18 cellular contexts compared by ENCODE assay signal in the genomic region with DNA sequence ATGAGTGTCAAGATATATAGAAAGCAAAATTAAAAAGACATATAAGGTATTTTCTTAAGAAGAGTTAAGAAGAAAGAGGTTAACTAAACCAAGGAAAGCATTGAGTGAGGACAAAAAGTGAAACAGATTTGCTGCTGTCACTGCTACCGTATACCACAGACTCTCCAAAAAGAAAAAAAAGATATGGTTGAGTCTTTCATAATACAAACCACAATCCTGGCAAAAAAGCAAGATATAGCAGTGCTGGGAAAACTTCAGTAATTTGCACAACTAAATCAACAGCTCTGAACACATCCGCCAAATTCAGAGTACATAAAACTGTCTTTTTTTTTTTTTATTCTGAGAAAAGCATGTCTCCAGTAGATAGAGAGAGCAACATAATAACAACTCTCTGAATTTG.
DNase-seq lines count a peak whose midpoint lies in the region; ATAC-seq and TF ChIP-seq lines count a peak whose summit lies in the region.
"Had no signal": no experiment of that assay in that cellular context is flagged by ENCODE, and none has a peak within 500 bp of the region (broad histone marks: within the 10 kb centered on the region; RNA-seq: fewer than 3 reads in every experiment).

No MANE protein-coding gene starts in this region.

- H3K79me2 ChIP-seq in DND-41 (ENCODE audit: insufficient read depth, low read length) = no peaks in the 10 kb centered on the region

- peaks cover 0 to 23% (median 4%) of the 10 kb centered on the region in 9 donors for H3K9me3 Mint-ChIP-seq in naive thymus-derived CD8-positive, alpha-beta T cell
- H3K9me3 Mint-ChIP-seq: activated CD4-positive, alpha-beta memory T cell treated with anti-CD3 and anti-CD28 coated beads, Interleukin-2, amount 10 ng/mL, durations not matched to agents 7 days and 5 days; immature natural killer cell had no signal

- peaks cover 15% of the 10 kb centered on the region for H3K4me1 ChIP-seq in DND-41 (ENCODE audit: insufficient read depth, low read length)
- H3K4me1 ChIP-seq: uterus had no signal

- no peaks in the 10 kb centered on the region for H3K36me3 Mint-ChIP-seq in naive thymus-derived CD8-positive, alpha-beta T cell
- H3K36me3 Mint-ChIP-seq: CD14-positive monocyte, immature natural killer cell had no signal

- peak; percentile 9 for DNase-seq in DND-41
- DNase-seq in MV-4-11 (lab: John Stamatoyannopoulos, UW) = peak; percentile 51
- DNase-seq in choroid plexus epithelial cell (ENCODE audit: low read depth) = peak; percentile 91
- peak in 2 of 10 donors; percentile 2 to 8 for DNase-seq in naive thymus-derived CD8-positive, alpha-beta T cell
- DNase-seq in stimulated activated CD4-positive, alpha-beta T cell treated with anti-CD3 and anti-CD28 coated beads, Interleukin-4, amount 100 ng/mL, for 24 hours = no peak
- no peak for DNase-seq in activated CD4-positive, CD25-positive, alpha-beta regulatory T cell treated with anti-CD3 and anti-CD28 coated beads, Interleukin-2, amount 50 U/mL, for 72 hours
- DNase-seq: activated CD4-positive, alpha-beta memory T cell treated with anti-CD3 and anti-CD28 coated beads, Interleukin-2, amount 10 ng/mL, durations not matched to agents 7 days and 5 days; aorta; EL; NCI-H526; SHP77 treated with DMSO at 0.1 percent for 48 hours; stimulated activated CD4-positive, alpha-beta T cell treated with anti-CD3 and anti-CD28 coated beads, Interleukin-4, amount 100 ng/mL, for 1 hour; uterus had no signal

- H3K27me3 Mint-ChIP-seq in naive thymus-derived CD8-positive, alpha-beta T cell = no peaks in the 10 kb centered on the region
- H3K27me3 Mint-ChIP-seq: activated CD4-positive, alpha-beta memory T cell treated with anti-CD3 and anti-CD28 coated beads, Interleukin-2, amount 10 ng/mL, durations not matched to agents 7 days and 5 days had no signal

- POLR2A ChIA-PET in naive thymus-derived CD8-positive, alpha-beta T cell (lab: Charles Lee) = no interaction called here

- H3K4me1 Mint-ChIP-seq in naive thymus-derived CD8-positive, alpha-beta T cell = peaks cover 0 to 6% (median 3%) of the 10 kb centered on the region in 4 donors

- no peaks in the 10 kb centered on the region for H4K20me1 ChIP-seq in DND-41 (ENCODE audit: insufficient read depth, low read length)

- H3K4me2 ChIP-seq in DND-41 (ENCODE audit: insufficient read depth, low read length) = peak overlapping the region; percentile 52

- H3K9ac ChIP-seq in DND-41 (ENCODE audit: low read depth, low read length) = no peak overlapping the region

- H3K27ac ChIP-seq in DND-41 (ENCODE audit: low read length) = no peak overlapping the region
- H3K27ac ChIP-seq: uterus had no signal

- TF ChIP-seq CTCF in DND-41 (IDR thresholded peaks at IDR 0.05; ENCODE audit: borderline replicate concordance, extremely low read depth, low read length, poor library complexity, severe bottlenecking) = no peak
- TF ChIP-seq CTCF in choroid plexus epithelial cell (conservative IDR thresholded peaks at IDR 0.05; ENCODE audit: low read depth, low read length) = no peak

- no peak overlapping the region for H2AFZ ChIP-seq in DND-41 (ENCODE audit: low read depth, low read length)

- H3K27ac Mint-ChIP-seq in naive thymus-derived CD8-positive, alpha-beta T cell = no peak overlapping the region
- H3K27ac Mint-ChIP-seq: activated CD4-positive, alpha-beta memory T cell treated with anti-CD3 and anti-CD28 coated beads, Interleukin-2, amount 10 ng/mL, durations not matched to agents 7 days and 5 days; activated T-helper 2 cell treated with anti-CD3 and anti-CD28 coated beads, Interferon-gamma antibody, Interleukin-2, Interleukin-4, amounts not matched to agents 10 μg/mL and 5 μg/mL and 100 μg/mL, durations not matched to agents 14 hours and 24 hours and 36 hours; CD14-positive monocyte; immature natural killer cell had no signal

- no peak overlapping the region for H3K4me3 Mint-ChIP-seq in naive thymus-derived CD8-positive, alpha-beta T cell
- H3K4me3 Mint-ChIP-seq: activated CD4-positive, alpha-beta memory T cell treated with anti-CD3 and anti-CD28 coated beads, Interleukin-2, amount 10 ng/mL, durations not matched to agents 7 days and 5 days; immature natural killer cell had no signal

- ATAC-seq in DND-41 (ENCODE audit: insufficient read depth, low read depth) (peak; percentile 94), GM21717 (IDR thresholded peaks at IDR 0.05; ENCODE audit: unreplicated experiment) (no peak), GM21528 (IDR thresholded peaks at IDR 0.05; ENCODE audit: low FRiP score, unreplicated experiment) (no peak)
- peak; percentile 38 to 44 for ATAC-seq in naive thymus-derived CD8-positive, alpha-beta T cell

- H3K4me3 ChIP-seq in DND-41 (ENCODE audit: low read depth in 1 of 2, low read length in 2 of 2) (peak overlapping the region in 1 of 2 experiments; percentile 19; a peak in 1 of 4 replicates), choroid plexus epithelial cell (ENCODE audit: low read depth, low read length) (no peak overlapping the region)
- H3K4me3 ChIP-seq: uterus had no signal

- no peaks in the 10 kb centered on the region for H3K36me3 ChIP-seq in DND-41 (ENCODE audit: insufficient read depth, low read length)
- H3K36me3 ChIP-seq: uterus had no signal

- H3K27me3 ChIP-seq in DND-41 (ENCODE audit: insufficient read depth, low read length, poor library complexity) = no peaks in the 10 kb centered on the region
- H3K27me3 ChIP-seq: uterus had no signal

- no peaks in the 10 kb centered on the region for H3K9me3 ChIP-seq in DND-41 (ENCODE audit: insufficient read depth, low read length, severe bottlenecking)
- H3K9me3 ChIP-seq: uterus had no signal

Comparison
In these comparisons a context has a peak if more than half of its experiments do, and no peak if none do; other contexts are left out.
1. ATAC-seq: peak in DND-41 (single experiment) and naive thymus-derived CD8-positive, alpha-beta T cell (2 of 2); none in GM21717 (single experiment) and GM21528 (single experiment).
2. DNase-seq: peak in DND-41 (single experiment), MV-4-11 (single experiment) and choroid plexus epithelial cell (single experiment); none in stimulated activated CD4-positive, alpha-beta T cell treated with anti-CD3 and anti-CD28 coated beads, Interleukin-4, amount 100 ng/mL, for 24 hours (single experiment) and activated CD4-positive, CD25-positive, alpha-beta regulatory T cell treated with anti-CD3 and anti-CD28 coated beads, Interleukin-2, amount 50 U/mL, for 72 hours (single experiment).